9 cellular contexts compared by ENCODE assay signal in the genomic region with DNA sequence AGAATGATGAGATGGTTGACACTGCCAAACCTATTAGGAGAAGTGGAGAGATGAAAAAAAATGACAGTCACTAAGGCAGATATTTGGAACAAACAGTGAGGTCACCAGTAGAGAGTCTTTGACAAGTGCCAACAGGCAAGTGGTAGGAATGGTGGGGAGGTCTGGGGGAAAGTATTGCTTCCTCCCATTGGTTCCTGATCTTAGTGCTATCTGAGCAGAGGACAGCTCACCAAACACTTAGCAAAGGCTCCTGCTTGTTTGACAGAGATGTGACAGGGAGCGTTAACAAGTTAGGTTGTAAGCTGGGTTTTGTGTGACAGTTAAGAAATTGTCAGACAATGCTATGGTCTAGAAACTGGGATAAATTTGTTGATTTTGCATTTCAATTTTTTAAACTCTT. TPM values are rescaled to one million over a fixed set of nuclear protein-coding genes. Genes with fewer than 3 reads are reported as not detected.
"Had no signal": no experiment of that assay in that cellular context is flagged by ENCODE, and none has a peak within 500 bp of the region (broad histone marks: within the 10 kb centered on the region; RNA-seq: fewer than 3 reads in every experiment).

No MANE protein-coding gene starts in this region.

RNA-seq across cellular contexts. Expression of gene FCGR3B, which starts 6.4 kb away (rescaled TPM):
- total RNA-seq: hepatocyte, lung microvascular endothelial cell, myocyte, progenitor cell of endocrine pancreas, pulmonary artery endothelial cell, renal cortical epithelial cell, smooth muscle cell had no signal
- polyA plus RNA-seq: hepatocyte; keratinocyte; naive thymus-derived CD4-positive, alpha-beta T cell had no signal

RNA-seq across cellular contexts. Expression of gene FCGR2B, which starts 38.3 kb away (rescaled TPM):
- total RNA-seq: hepatocyte, lung microvascular endothelial cell, myocyte, pulmonary artery endothelial cell, renal cortical epithelial cell, smooth muscle cell had no signal
- polyA plus RNA-seq: hepatocyte, keratinocyte, smooth muscle cell had no signal
